10 cellular contexts compared by ENCODE assay signal in the genomic region with DNA sequence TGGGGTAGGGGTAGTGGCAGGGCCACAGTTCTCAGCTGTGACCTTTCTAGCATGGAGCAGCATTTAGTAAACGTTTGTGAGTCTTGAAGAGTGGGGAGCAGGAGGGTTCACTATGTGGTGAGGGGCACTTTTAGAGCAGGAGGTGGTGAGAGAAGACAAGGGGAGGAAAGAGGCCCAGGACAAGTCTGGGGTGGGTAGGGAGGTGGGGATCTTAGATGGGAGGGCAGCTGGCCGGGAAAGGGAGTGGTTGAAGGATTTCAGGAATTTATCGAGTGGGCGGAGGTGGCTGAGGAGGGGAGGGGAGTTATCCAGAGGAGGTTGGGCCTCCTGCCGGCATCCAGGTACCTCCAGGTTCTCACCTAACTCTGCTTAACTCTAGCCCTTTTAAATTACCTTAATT. TPM values are rescaled to one million over a fixed set of nuclear protein-coding genes. Genes with fewer than 3 reads are reported as not detected.
A peak's percentile ranks its signal among the peaks of the same experiment; 100 is the strongest.
DNase-seq lines count a peak whose midpoint lies in the region; ATAC-seq, FAIRE-seq and TF ChIP-seq lines count a peak whose summit lies in the region.
"Had no signal": no experiment of that assay in that cellular context is flagged by ENCODE, and none has a peak within 500 bp of the region (broad histone marks: within the 10 kb centered on the region; RNA-seq: fewer than 3 reads in every experiment).

No MANE protein-coding gene starts in this region.

- no peaks in the 10 kb centered on the region for H3K9me3 Mint-ChIP-seq in activated T-cell treated with anti-CD3 and anti-CD28 coated beads, Interleukin-2, amount 50 U/mL, for 4 hours
- H3K9me3 Mint-ChIP-seq in activated CD8-positive, alpha-beta T cell treated with anti-CD3 and anti-CD28 coated beads, Interleukin-2, amount 10 ng/mL, durations not matched to agents 7 days and 5 days (ENCODE audit: insufficient read depth) = no peaks in the 10 kb centered on the region
- no peaks in the 10 kb centered on the region for H3K9me3 Mint-ChIP-seq in stimulated activated naive CD8-positive, alpha-beta T cell treated with anti-CD3 and anti-CD28 coated beads, Interleukin-15, amount 100 ng/mL, for 72 hours

- peaks cover 3% of the 10 kb centered on the region for H3K36me3 Mint-ChIP-seq in activated T-cell treated with anti-CD3 and anti-CD28 coated beads, Interleukin-2, amount 50 U/mL, for 4 hours (ENCODE audit: insufficient read depth)
- H3K36me3 Mint-ChIP-seq in activated CD8-positive, alpha-beta T cell treated with anti-CD3 and anti-CD28 coated beads, Interleukin-2, amount 10 ng/mL, durations not matched to agents 7 days and 5 days (ENCODE audit: low read depth) = no peaks in the 10 kb centered on the region

- no TSS peak for BruUV-seq in A673 (replicated peaks; lab: Mats Ljungman, UMichigan)

- POLR2A ChIA-PET in activated CD8-positive, alpha-beta T cell treated with anti-CD3 and anti-CD28 coated beads, Interleukin-2, amount 10 ng/mL, durations not matched to agents 7 days and 5 days (lab: Charles Lee) = no interaction called here
- POLR2A ChIA-PET in A673 (lab: Charles Lee; ENCODE audit: low non-redundant PET) = no interaction called here

- no peak for FAIRE-seq in kidney (lab: Jason Lieb, UNC)
- FAIRE-seq: endothelial cell of umbilical vein had no signal

- intact Hi-C loops in kidney (cut with DNase I) = no loop called here
- intact Hi-C loops in A673 (cut with micrococcal nuclease; ENCODE audit: unreplicated experiment) = no loop called here

- H3K4me3 Mint-ChIP-seq in activated T-cell treated with anti-CD3 and anti-CD28 coated beads, Interleukin-2, amount 50 U/mL, for 4 hours = peak overlapping the region; percentile 91
- H3K4me3 Mint-ChIP-seq in activated CD8-positive, alpha-beta T cell treated with anti-CD3 and anti-CD28 coated beads, Interleukin-2, amount 10 ng/mL, durations not matched to agents 7 days and 5 days = peak overlapping the region; percentile 79
- peak overlapping the region; percentile 12 to 90 for H3K4me3 Mint-ChIP-seq in stimulated activated naive CD8-positive, alpha-beta T cell treated with anti-CD3 and anti-CD28 coated beads, Interleukin-15, amount 100 ng/mL, for 72 hours

- no peak for ATAC-seq in activated T-cell treated with anti-CD3 and anti-CD28 coated beads, Interleukin-2, amount 50 U/mL, for 4 hours
- no peak for ATAC-seq in activated CD8-positive, alpha-beta T cell treated with anti-CD3 and anti-CD28 coated beads, Interleukin-2, amount 10 ng/mL, durations not matched to agents 7 days and 5 days
- ATAC-seq in stimulated activated naive CD8-positive, alpha-beta T cell treated with anti-CD3 and anti-CD28 coated beads, Interleukin-15, amount 100 ng/mL, for 72 hours = no peak

- peaks cover 61% of the 10 kb centered on the region for H3K4me1 Mint-ChIP-seq in activated T-cell treated with anti-CD3 and anti-CD28 coated beads, Interleukin-2, amount 50 U/mL, for 4 hours (ENCODE audit: low read depth)
- H3K4me1 Mint-ChIP-seq in activated CD8-positive, alpha-beta T cell treated with anti-CD3 and anti-CD28 coated beads, Interleukin-2, amount 10 ng/mL, durations not matched to agents 7 days and 5 days (ENCODE audit: low read depth) = peaks cover 62% of the 10 kb centered on the region
- peaks cover 70% of the 10 kb centered on the region for H3K4me1 Mint-ChIP-seq in stimulated activated naive CD8-positive, alpha-beta T cell treated with anti-CD3 and anti-CD28 coated beads, Interleukin-15, amount 100 ng/mL, for 72 hours

- H3K27me3 ChIP-seq in A673 (replicated peaks; ENCODE audit: insufficient read depth, low read depth, low read length, poor library complexity) (no peaks in the 10 kb centered on the region), SJCRH30 (no peaks in the 10 kb centered on the region)

- TF ChIP-seq CTCF in kidney (IDR thresholded peaks at IDR 0.05; ENCODE audit: borderline replicate concordance, extremely low read depth, insufficient read depth) (no peak), A673 (conservative IDR thresholded peaks at IDR 0.05; ENCODE audit: low read depth, low read length) (no peak)

- H3K4me1 ChIP-seq in kidney (ENCODE audit: control insufficient read depth in 1 of 2, insufficient read depth in 1 of 2, low read depth in 1 of 2, low read length in 2 of 2) (peaks cover 32 to 46% of the 10 kb centered on the region in 2 donors), A673 (ENCODE audit: insufficient read depth, low read length, poor library complexity, severe bottlenecking) (peaks cover 34% of the 10 kb centered on the region), SJCRH30 (no peaks in the 10 kb centered on the region)

- CTCF ChIA-PET in activated CD8-positive, alpha-beta T cell treated with anti-CD3 and anti-CD28 coated beads, Interleukin-2, amount 10 ng/mL, durations not matched to agents 7 days and 5 days (lab: Charles Lee) = interaction anchor here (0.9 kb wide), 1 partner anchor 18 kb away, joined by 3 read pairs; no protein-coding TSS in a partner anchor
- CTCF ChIA-PET in A673 (lab: Charles Lee) = no interaction called here

- peak overlapping the region in 1 of 2 donors; percentile 59 for H3K27ac ChIP-seq in kidney (ENCODE audit: low read depth in 2 of 2, low read length in 2 of 2)
- H3K27ac ChIP-seq in A673 (ENCODE audit: low read depth, low read length, poor library complexity, severe bottlenecking) = no peak overlapping the region
- H3K27ac ChIP-seq in SJCRH30 = no peak overlapping the region

- no peaks in the 10 kb centered on the region for H3K27me3 Mint-ChIP-seq in activated T-cell treated with anti-CD3 and anti-CD28 coated beads, Interleukin-2, amount 50 U/mL, for 4 hours (ENCODE audit: low read depth)
- H3K27me3 Mint-ChIP-seq in activated CD8-positive, alpha-beta T cell treated with anti-CD3 and anti-CD28 coated beads, Interleukin-2, amount 10 ng/mL, durations not matched to agents 7 days and 5 days (ENCODE audit: low read depth) = no peaks in the 10 kb centered on the region
- no peaks in the 10 kb centered on the region for H3K27me3 Mint-ChIP-seq in stimulated activated naive CD8-positive, alpha-beta T cell treated with anti-CD3 and anti-CD28 coated beads, Interleukin-15, amount 100 ng/mL, for 72 hours

- no peak overlapping the region for H3K9ac ChIP-seq in kidney (ENCODE audit: low read length in 2 of 2)

- H3K9me3 ChIP-seq in kidney (ENCODE audit: control insufficient read depth in 1 of 2, low read length in 2 of 2) (no peaks in the 10 kb centered on the region), A673 (ENCODE audit: low read depth, low read length, poor library complexity, severe bottlenecking) (no peaks in the 10 kb centered on the region), SJCRH30 (replicated peaks) (no peaks in the 10 kb centered on the region)

- no peak overlapping the region for H3K27ac Mint-ChIP-seq in activated CD8-positive, alpha-beta T cell treated with anti-CD3 and anti-CD28 coated beads, Interleukin-2, amount 10 ng/mL, durations not matched to agents 7 days and 5 days
- H3K27ac Mint-ChIP-seq in stimulated activated naive CD8-positive, alpha-beta T cell treated with anti-CD3 and anti-CD28 coated beads, Interleukin-15, amount 100 ng/mL, for 72 hours = no peak overlapping the region

- DNase-seq in activated T-cell treated with anti-CD3 and anti-CD28 coated beads, Interleukin-2, amount 50 U/mL, for 4 hours = no peak
- DNase-seq in activated T-cell treated with anti-CD3 and anti-CD28 coated beads for 4 hours (no peak), kidney (no peak), A673 (ENCODE audit: low spot score) (no peak), SJCRH30 (no peak), NCI-H2029 treated with DMSO at 0.1 percent for 48 hours (lab: John Stamatoyannopoulos, UW) (no peak)
- DNase-seq in activated CD8-positive, alpha-beta T cell treated with anti-CD3 and anti-CD28 coated beads, Interleukin-2, amount 10 ng/mL, durations not matched to agents 7 days and 5 days = no peak
- no peak for DNase-seq in stimulated activated naive CD8-positive, alpha-beta T cell treated with anti-CD3 and anti-CD28 coated beads, Interleukin-15, amount 100 ng/mL, for 72 hours
- DNase-seq: MV-4-11 had no signal

- H3K4me3 ChIP-seq in kidney (ENCODE audit: low read length in 2 of 2) (peak overlapping the region; percentile 14 to 23), A673 (ENCODE audit: low read depth, low read length, poor library complexity, severe bottlenecking) (no peak overlapping the region), SJCRH30 (no peak overlapping the region)

- H3K36me3 ChIP-seq in kidney (ENCODE audit: control insufficient read depth in 1 of 2, insufficient read depth in 2 of 2, low read length in 2 of 2) (no peaks in the 10 kb centered on the region), A673 (ENCODE audit: insufficient read depth, low read length, poor library complexity, severe bottlenecking) (no peaks in the 10 kb centered on the region), SJCRH30 (no peaks in the 10 kb centered on the region)

RNA-seq across cellular contexts. Expression of gene CLEC16A, which starts 1.9 kb away (rescaled TPM):
- total RNA-seq in activated T-cell treated with anti-CD3 and anti-CD28 coated beads, Interleukin-2, amount 50 U/mL, for 4 hours = 10 to 100 TPM; 25.2 to 26.4 (median 26.3) TPM
- 10 to 100 TPM; 32.8 to 38.5 TPM for total RNA-seq in activated CD8-positive, alpha-beta T cell treated with anti-CD3 and anti-CD28 coated beads, Interleukin-2, amount 10 ng/mL, durations not matched to agents 7 days and 5 days
- total RNA-seq in kidney (51.9 TPM), A673 (2021) (21.3 and 23.4 TPM in 2 replicates)
- 10.8 TPM for polyA plus RNA-seq in kidney (ENCODE audit: insufficient read depth, low read depth, low replicate concordance)
- 11.7 and 13.1 TPM in 2 replicates for total RNA-seq in SJCRH30 (2014; rRNA removed; shearing (Covaris generic))

RNA-seq across cellular contexts. Expression of gene DEXI, which starts 4.0 kb away (rescaled TPM):
- 10 to 100 TPM; 27.0 to 30.2 (median 29.5) TPM for total RNA-seq in activated T-cell treated with anti-CD3 and anti-CD28 coated beads, Interleukin-2, amount 50 U/mL, for 4 hours
- total RNA-seq in activated CD8-positive, alpha-beta T cell treated with anti-CD3 and anti-CD28 coated beads, Interleukin-2, amount 10 ng/mL, durations not matched to agents 7 days and 5 days = 10 to 100 TPM; 31.9 TPM
- 31.0 TPM for total RNA-seq in kidney
- 46.2 TPM for polyA plus RNA-seq in kidney (ENCODE audit: insufficient read depth, low read depth, low replicate concordance)
- total RNA-seq in A673 (2021) = 30.7 and 31.6 TPM in 2 replicates
- 27.0 and 27.5 TPM in 2 replicates for total RNA-seq in SJCRH30 (2014; rRNA removed; shearing (Covaris generic))

Comparison
In these comparisons a context has a peak if more than half of its experiments do, and no peak if none do; other contexts are left out.
1. H3K4me3 ChIP-seq: peak in kidney (2 of 2); none in A673 (single experiment) and SJCRH30 (single experiment).
2. Peak in every context shown above with its lines, with median percentiles within 50 percentile points of each other: H3K4me3 Mint-ChIP-seq.